ENCODE assay signal across 35 cellular contexts in the genomic region with DNA sequence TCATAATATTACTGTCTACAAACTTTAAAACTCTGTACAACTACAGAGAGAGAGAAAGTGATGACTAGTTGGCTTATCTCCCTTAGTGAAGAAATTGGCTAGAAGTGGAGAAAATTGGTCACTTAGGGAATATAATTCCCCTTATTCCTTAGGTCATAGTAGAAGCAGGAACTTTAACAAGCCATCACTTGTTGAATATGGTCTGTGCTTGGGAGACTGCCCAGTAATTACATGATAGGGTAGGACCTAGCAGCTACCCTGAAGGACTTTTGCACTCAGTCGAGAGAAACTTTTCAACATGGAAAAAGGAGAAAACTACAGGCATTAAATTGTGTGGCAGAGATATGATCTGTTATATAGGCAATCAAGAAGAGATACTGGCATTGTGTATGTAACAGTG.
"Had no signal": no experiment of that assay in that cellular context is flagged by ENCODE, and none has a peak within 500 bp of the region (broad histone marks: within the 10 kb centered on the region; RNA-seq: fewer than 3 reads in every experiment).

No MANE protein-coding gene starts in this region.

- ATAC-seq: gastrocnemius medialis; left colon; lower lobe of right lung; mucosa of descending colon; natural killer cell treated with Interleukin-12 subunit alpha and Interleukin-12 subunit beta and Interleukin-15 and Interleukin-18, amount 100 ng/mL, for 72 hours; stimulated activated memory B cell treated with anti-CD40 and anti-IgM and Interleukin-4, amounts not matched to agents 10 μg/mL and 1 μg/mL and 100 μg/mL, for 72 hours; stimulated activated naive CD8-positive, alpha-beta T cell treated with anti-CD3 and anti-CD28 coated beads, Interleukin-15, amount 100 ng/mL, for 72 hours; T-helper 17 cell had no signal

- H3K27ac Mint-ChIP-seq: activated CD4-positive, alpha-beta memory T cell treated with anti-CD3 and anti-CD28 coated beads for 36 hours; activated CD4-positive, alpha-beta T cell treated with anti-CD3 and anti-CD28 coated beads, Interleukin-2, amount 10 ng/mL, durations not matched to agents 24 days and 14 days; activated naive CD4-positive, alpha-beta T cell treated with anti-CD3 and anti-CD28 coated beads for 36 hours; activated naive CD8-positive, alpha-beta T cell treated with anti-CD3 and anti-CD28 coated beads for 36 hours; activated T-helper 1 cell treated with anti-CD3 and anti-CD28 coated beads, Interleukin-12 subunit alpha, Interleukin-12 subunit beta, Interleukin-2, Interleukin-4 antibody, amounts not matched to agents 30 ng/mL and 10 ng/mL and 1 ng/mL, durations not matched to agents 14 hours and 24 hours and 36 hours; natural killer cell treated with Interleukin-12 subunit alpha and Interleukin-12 subunit beta and Interleukin-15 and Interleukin-18, amount 100 ng/mL, for 72 hours; stimulated activated memory B cell treated with anti-CD40 and anti-IgM and Interleukin-4, amounts not matched to agents 10 μg/mL and 1 μg/mL and 100 μg/mL, for 72 hours; stimulated activated naive CD8-positive, alpha-beta T cell treated with anti-CD3 and anti-CD28 coated beads, Interleukin-15, amount 100 ng/mL, for 72 hours; T-helper 17 cell had no signal

- H3K27me3 ChIP-seq: adrenal gland, ascending aorta, breast epithelium, esophagus squamous epithelium, gastrocnemius medialis, right lobe of liver, thyroid gland, upper lobe of left lung had no signal

- H3K4me3 ChIP-seq: adrenal gland, ascending aorta, breast epithelium, esophagus squamous epithelium, gastrocnemius medialis, lower lobe of right lung, mucosa of descending colon, right lobe of liver, skin epidermis, thyroid gland, upper lobe of left lung had no signal

- DNase-seq: activated CD4-positive, alpha-beta memory T cell treated with anti-CD3 and anti-CD28 coated beads for 36 hours; activated CD4-positive, alpha-beta T cell treated with anti-CD3 and anti-CD28 coated beads, Interleukin-2, amount 10 ng/mL, durations not matched to agents 24 days and 14 days; activated CD4-positive, CD25-positive, alpha-beta regulatory T cell treated with anti-CD3 and anti-CD28 coated beads, Interleukin-2, amount 50 U/mL, for 72 hours; activated CD8-positive, alpha-beta memory T cell treated with anti-CD3 and anti-CD28 coated beads, Interleukin-2, amount 50 U/mL, for 4 hours; activated effector memory CD4-positive, alpha-beta T cell treated with anti-CD3 and anti-CD28 coated beads, Interleukin-2, amount 50 U/mL, for 16 hours; activated naive CD4-positive, alpha-beta T cell treated with anti-CD3 and anti-CD28 coated beads for 36 hours; activated naive CD8-positive, alpha-beta T cell treated with anti-CD3 and anti-CD28 coated beads for 36 hours; activated T-cell treated with anti-CD3 and anti-CD28 coated beads, Interleukin-2, amount 50 U/mL, for 1 hour; dermis blood vessel endothelial cell; effector CD4-positive, alpha-beta T cell; esophagus squamous epithelium; gastrocnemius medialis; glutamatergic neuron; hippocampal formation; left colon; lower lobe of right lung; mesendoderm; mucosa of descending colon; posterior cingulate gyrus; right lobe of liver; stimulated activated CD4-positive, alpha-beta T cell treated with anti-CD3 and anti-CD28 coated beads, Interleukin-4, amount 100 ng/mL, for 4 hours; stimulated activated CD8-positive, alpha-beta memory T cell treated with anti-CD3 and anti-CD28 coated beads, Interleukin-4, amount 100 ng/mL, for 48 hours; stimulated activated naive CD8-positive, alpha-beta T cell treated with anti-CD3 and anti-CD28 coated beads, Interleukin-15, amount 100 ng/mL, for 72 hours; T-helper 17 cell; T1000; thyroid gland; upper lobe of left lung had no signal

- H3K4me1 Mint-ChIP-seq: activated CD4-positive, alpha-beta T cell treated with anti-CD3 and anti-CD28 coated beads, Interleukin-2, amount 10 ng/mL, durations not matched to agents 24 days and 14 days; activated naive CD8-positive, alpha-beta T cell treated with anti-CD3 and anti-CD28 coated beads for 36 hours; stimulated activated memory B cell treated with anti-CD40 and anti-IgM and Interleukin-4, amounts not matched to agents 10 μg/mL and 1 μg/mL and 100 μg/mL, for 72 hours; stimulated activated naive CD8-positive, alpha-beta T cell treated with anti-CD3 and anti-CD28 coated beads, Interleukin-15, amount 100 ng/mL, for 72 hours; T-helper 17 cell had no signal

- H3K36me3 Mint-ChIP-seq: activated CD4-positive, alpha-beta memory T cell treated with anti-CD3 and anti-CD28 coated beads for 36 hours; activated naive CD8-positive, alpha-beta T cell treated with anti-CD3 and anti-CD28 coated beads for 36 hours; natural killer cell treated with Interleukin-12 subunit alpha and Interleukin-12 subunit beta and Interleukin-15 and Interleukin-18, amount 100 ng/mL, for 72 hours; stimulated activated memory B cell treated with anti-CD40 and anti-IgM and Interleukin-4, amounts not matched to agents 10 μg/mL and 1 μg/mL and 100 μg/mL, for 72 hours had no signal

- H3K27ac ChIP-seq: ascending aorta, breast epithelium, epithelial cell of prostate, esophagus squamous epithelium, gastrocnemius medialis, lower lobe of right lung, right lobe of liver, skin epidermis, thyroid gland, upper lobe of left lung had no signal

- H3K4me1 ChIP-seq: ascending aorta, breast epithelium, esophagus squamous epithelium, gastrocnemius medialis, lower lobe of right lung, right lobe of liver, thyroid gland, upper lobe of left lung had no signal

- H3K4me3 Mint-ChIP-seq: activated CD4-positive, alpha-beta memory T cell treated with anti-CD3 and anti-CD28 coated beads for 36 hours; activated CD4-positive, alpha-beta T cell treated with anti-CD3 and anti-CD28 coated beads, Interleukin-2, amount 10 ng/mL, durations not matched to agents 24 days and 14 days; activated naive CD4-positive, alpha-beta T cell treated with anti-CD3 and anti-CD28 coated beads for 36 hours; activated naive CD8-positive, alpha-beta T cell treated with anti-CD3 and anti-CD28 coated beads for 36 hours; activated T-helper 1 cell treated with anti-CD3 and anti-CD28 coated beads, Interleukin-12 subunit alpha, Interleukin-12 subunit beta, Interleukin-2, Interleukin-4 antibody, amounts not matched to agents 30 ng/mL and 10 ng/mL and 1 ng/mL, durations not matched to agents 14 hours and 24 hours and 36 hours; natural killer cell treated with Interleukin-12 subunit alpha and Interleukin-12 subunit beta and Interleukin-15 and Interleukin-18, amount 100 ng/mL, for 72 hours; stimulated activated memory B cell treated with anti-CD40 and anti-IgM and Interleukin-4, amounts not matched to agents 10 μg/mL and 1 μg/mL and 100 μg/mL, for 72 hours; stimulated activated naive CD8-positive, alpha-beta T cell treated with anti-CD3 and anti-CD28 coated beads, Interleukin-15, amount 100 ng/mL, for 72 hours; T-helper 17 cell had no signal

- H3K27me3 Mint-ChIP-seq: activated CD4-positive, alpha-beta memory T cell treated with anti-CD3 and anti-CD28 coated beads for 36 hours; activated CD4-positive, alpha-beta T cell treated with anti-CD3 and anti-CD28 coated beads, Interleukin-2, amount 10 ng/mL, durations not matched to agents 24 days and 14 days; natural killer cell treated with Interleukin-12 subunit alpha and Interleukin-12 subunit beta and Interleukin-15 and Interleukin-18, amount 100 ng/mL, for 72 hours; stimulated activated memory B cell treated with anti-CD40 and anti-IgM and Interleukin-4, amounts not matched to agents 10 μg/mL and 1 μg/mL and 100 μg/mL, for 72 hours; stimulated activated naive CD8-positive, alpha-beta T cell treated with anti-CD3 and anti-CD28 coated beads, Interleukin-15, amount 100 ng/mL, for 72 hours; T-helper 17 cell had no signal

- H3K9me3 ChIP-seq: adrenal gland, esophagus squamous epithelium, gastrocnemius medialis, lower lobe of right lung, right lobe of liver, thyroid gland had no signal

- H3K36me3 ChIP-seq: adrenal gland, ascending aorta, breast epithelium, esophagus squamous epithelium, gastrocnemius medialis, lower lobe of right lung, right lobe of liver, thyroid gland, upper lobe of left lung had no signal
